ENCODE assay signal across 20 cellular contexts in the genomic region with DNA sequence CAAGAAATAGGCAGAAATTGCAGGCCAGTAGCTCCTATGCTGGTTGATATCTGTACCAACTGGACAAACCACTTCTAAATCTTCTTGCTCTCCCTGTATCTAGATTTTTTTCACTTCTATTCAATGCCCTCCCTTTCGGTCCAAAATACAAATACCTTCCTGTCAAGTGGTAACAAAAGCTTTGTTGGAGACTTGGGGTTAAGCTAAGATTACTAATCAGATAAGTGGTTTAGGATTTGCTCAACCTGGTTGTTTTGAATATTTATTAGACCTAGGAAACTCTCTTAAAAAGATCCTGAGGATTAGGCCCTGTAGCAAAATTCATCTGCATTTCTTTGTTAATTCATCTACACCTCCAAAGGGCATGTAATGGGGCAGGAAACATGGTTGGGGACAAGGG.
"Had no signal": no experiment of that assay in that cellular context is flagged by ENCODE, and none has a peak within 500 bp of the region (broad histone marks: within the 10 kb centered on the region; RNA-seq: fewer than 3 reads in every experiment).

No MANE protein-coding gene starts in this region.

- ATAC-seq: activated CD8-positive, alpha-beta T cell treated with anti-CD3 and anti-CD28 coated beads, Interleukin-2, amount 10 ng/mL, durations not matched to agents 7 days and 5 days; activated naive CD8-positive, alpha-beta T cell treated with anti-CD3 and anti-CD28 coated beads, Interleukin-2, amount 50 U/mL, for 24 hours; esophagus mucosa; gastrocnemius medialis; heart left ventricle; left lung; stimulated activated memory B cell treated with anti-CD40 and anti-IgM and Interleukin-4, amounts not matched to agents 10 μg/mL and 1 μg/mL and 100 μg/mL, for 72 hours had no signal

- DNase-seq: activated CD4-positive, alpha-beta T cell treated with anti-CD3 and anti-CD28 coated beads, Interleukin-2, amount 10 ng/mL, durations not matched to agents 7 days and 5 days; activated CD8-positive, alpha-beta T cell treated with anti-CD3 and anti-CD28 coated beads, Interleukin-2, amount 10 ng/mL, durations not matched to agents 7 days and 5 days; activated naive CD4-positive, alpha-beta T cell treated with anti-CD3 and anti-CD28 coated beads, Interleukin-2, amount 10 ng/mL, durations not matched to agents 7 days and 5 days; activated naive CD8-positive, alpha-beta T cell treated with anti-CD3 and anti-CD28 coated beads, Interleukin-2, amount 50 U/mL, for 24 hours; activated T-cell treated with anti-CD3 and anti-CD28 coated beads, Interleukin-2, amount 50 U/mL, for 24 hours; anterior cingulate cortex; brain microvascular endothelial cell; cortex of kidney; gastrocnemius medialis; heart left ventricle; kidney; left lung; midbrain; retina; spleen; stimulated activated CD4-positive, alpha-beta T cell treated with anti-CD3 and anti-CD28 coated beads, Interleukin-4, amount 100 ng/mL, for 4 hours; T1000; testis had no signal

- FAIRE-seq: kidney had no signal

- H3K4me3 ChIP-seq: gastrocnemius medialis, heart left ventricle, left lung, spleen, testis had no signal
